Comparison of ENCODE assay signal across 8 cellular contexts in the genomic region with DNA sequence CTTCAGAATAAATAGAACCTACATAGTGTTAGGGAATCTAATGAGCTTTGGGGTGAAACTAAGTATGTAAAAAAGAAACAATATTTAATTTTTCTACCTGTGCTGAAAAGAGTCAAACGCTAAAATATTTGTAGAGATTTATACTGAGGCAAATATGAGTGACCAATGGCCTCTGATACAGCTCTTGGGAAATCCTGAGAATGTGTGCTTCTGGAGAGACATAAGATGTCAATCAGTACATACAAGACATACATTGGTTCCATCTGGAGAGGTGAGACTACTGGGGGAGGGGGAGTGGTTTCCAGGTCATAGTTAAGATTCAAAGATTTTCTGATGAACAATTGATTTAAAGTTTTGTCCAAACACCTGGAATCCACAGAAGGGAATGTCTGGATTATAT. TPM values are rescaled to one million over a fixed set of nuclear protein-coding genes. Genes with fewer than 3 reads are reported as not detected.
DNase-seq lines count a peak whose midpoint lies in the region; ATAC-seq and TF ChIP-seq lines count a peak whose summit lies in the region.

No MANE protein-coding gene starts in this region.

- peaks cover 0 to 6% (median 2%) of the 10 kb centered on the region in 5 experiments for H3K9me3 Mint-ChIP-seq in brain

- no peak for TF ChIP-seq POLR2A in uterus (IDR thresholded peaks at IDR 0.05)

- peaks cover 0 to 72% (median 12%) of the 10 kb centered on the region in 9 donors for H3K4me1 ChIP-seq in heart right ventricle
- H3K4me1 ChIP-seq in uterus, result peaks cover 0 to 4% of the 10 kb centered on the region in 2 donors

- 45 to 50% methylated on average over 1 of the region's 1 CpG for WGBS in heart right ventricle, 2 donors

- peak overlapping the region; percentile 93 to 99 (median 97) for H3K4me3 Mint-ChIP-seq in brain

- no peak for ATAC-seq in heart right ventricle
- ATAC-seq in left cardiac atrium, result no peak

- peaks cover 0 to 20% (median 0%) of the 10 kb centered on the region in 7 donors for H3K27me3 ChIP-seq in heart right ventricle
- no peaks in the 10 kb centered on the region for H3K27me3 ChIP-seq in uterus

- H3K36me3 Mint-ChIP-seq in brain, result no peaks in the 10 kb centered on the region

- H3K27ac ChIP-seq in heart right ventricle, result peak overlapping the region in 4 of 10 donors; percentile 55 to 82 (median 60)
- H3K27ac ChIP-seq in uterus, result peak overlapping the region in 1 of 2 donors; percentile 70

- no peak for TF ChIP-seq CTCF in heart right ventricle (IDR thresholded peaks at IDR 0.05)
- no peak for TF ChIP-seq CTCF in brain (conservative IDR thresholded peaks at IDR 0.05)
- TF ChIP-seq CTCF in uterus (IDR thresholded peaks at IDR 0.05), result no peak

- no peaks in the 10 kb centered on the region for H3K36me3 ChIP-seq in heart right ventricle
- H3K36me3 ChIP-seq in uterus, result no peaks in the 10 kb centered on the region

- H3K27ac Mint-ChIP-seq in brain, result peak overlapping the region; percentile 7 to 98 (median 93)

- no peaks in the 10 kb centered on the region for H3K9me3 ChIP-seq in heart right ventricle
- no peaks in the 10 kb centered on the region for H3K9me3 ChIP-seq in uterus

- H3K4me1 Mint-ChIP-seq in brain, result peaks cover 47% of the 10 kb centered on the region

- peaks cover 7% of the 10 kb centered on the region for H3K27me3 Mint-ChIP-seq in brain

- intact Hi-C loops in heart right ventricle (cut with DNase I) (loop anchor here in 5 of 10 donors (2.0 to 5.0 kb wide), 2 partner anchors 39 to 41 kb away; no protein-coding TSS in a partner anchor), left cardiac atrium (cut with DNase I) (loop anchor here in 1 of 2 donors (5.0 kb wide), 1 partner anchor 39 kb away; no protein-coding TSS in a partner anchor), uterus (cut with DNase I; ENCODE audit: low total_unique reads) (no loop called here), posterior cingulate gyrus (cut with DNase I) (no loop called here)

- H3K4me3 ChIP-seq in heart right ventricle, result peak overlapping the region in 9 of 10 donors; percentile 57 to 86 (median 77)
- peak overlapping the region; percentile 54 to 56 for H3K4me3 ChIP-seq in uterus

- DNase-seq in heart right ventricle (no peak), left cardiac atrium (no peak), midbrain (lab: John Stamatoyannopoulos, UW) (peak; percentile 32), uterus (no peak), NCI-H2107 treated with DMSO at 0.1 percent for 48 hours (lab: John Stamatoyannopoulos, UW; ENCODE audit: unreplicated experiment) (no peak), kidney glomerular epithelial cell (lab: John Stamatoyannopoulos, UW) (no peak), posterior cingulate gyrus (no peak)

RNA-seq across cellular contexts. Expression of gene ASRGL1, which starts 1.0 kb away (rescaled TPM):
- total RNA-seq in heart right ventricle (1 to 10 TPM; 1.3 to 9.1 (median 2.6) TPM), left cardiac atrium (1 to 10 TPM; 7.8 to 8.1 TPM), uterus (100 to 1,000 TPM in 1 of 4 donors, 10 to 100 TPM in 3; 10.9 to 133 (median 30.0) TPM)
- polyA plus RNA-seq in heart right ventricle (1 to 10 TPM; 3.1 to 6.5 TPM), brain (ENCODE audit: insufficient read depth, low read depth, low replicate concordance) (89.2 TPM)

RNA-seq across cellular contexts. Expression of gene SCGB1D4, which starts 39.3 kb away (rescaled TPM):
- not detected for total RNA-seq in heart right ventricle
- polyA plus RNA-seq in heart right ventricle, result not detected
- total RNA-seq in left cardiac atrium, result not detected
- not detected for polyA plus RNA-seq in brain (ENCODE audit: insufficient read depth, low read depth, low replicate concordance)
- total RNA-seq in uterus, result 10 to 100 TPM in 1 of 4 donors, 1 to 10 TPM in 1, not detected in 2; 2.0 to 10.6 TPM
